ENCODE assay signal across 16 cellular contexts in the genomic region with DNA sequence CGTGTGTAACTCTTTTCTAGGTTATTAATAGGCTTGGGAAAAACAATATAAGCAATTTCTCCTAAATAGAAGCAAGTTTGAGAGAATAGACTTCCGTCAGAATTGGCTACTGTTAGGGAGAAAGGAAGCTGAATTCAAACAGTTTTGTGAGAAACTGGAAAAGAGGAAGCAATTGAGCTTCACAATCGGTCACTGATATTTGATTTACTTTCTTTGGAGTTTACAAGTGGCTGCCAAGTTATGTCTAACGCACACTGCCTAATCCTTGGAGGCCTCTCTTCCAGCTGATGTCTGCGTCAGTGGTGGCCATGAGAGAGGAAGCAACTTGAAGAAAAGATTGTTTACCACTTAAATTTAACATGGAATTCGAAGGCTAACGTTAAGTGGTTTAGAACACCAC.
A peak's percentile ranks its signal among the peaks of the same experiment; 100 is the strongest.
DNase-seq lines count a peak whose midpoint lies in the region; ATAC-seq, FAIRE-seq and TF ChIP-seq lines count a peak whose summit lies in the region.
"Had no signal": no experiment of that assay in that cellular context is flagged by ENCODE, and none has a peak within 500 bp of the region (broad histone marks: within the 10 kb centered on the region; RNA-seq: fewer than 3 reads in every experiment).

No MANE protein-coding gene starts in this region.

- H3K27me3 Mint-ChIP-seq in GM23338 (ENCODE audit: insufficient read depth, low read depth, poor library complexity) = peaks cover 4% of the 10 kb centered on the region

- DNase-seq in GM23338 (ENCODE audit: low spot score) (no peak), amniotic epithelial cell (ENCODE audit: low read depth) (peak; percentile 8), hepatocyte (ENCODE audit: low spot score) (no peak), ovary (peak; percentile 61 to 74 (median 62)), NCI-H1436 treated with DMSO at 0.1 percent for 48 hours (lab: John Stamatoyannopoulos, UW) (no peak), urothelium cell line (ENCODE audit: low spot score) (no peak), SW480 (ENCODE audit: low spot score) (no peak)
- DNase-seq: activated CD8-positive, alpha-beta T cell treated with anti-CD3 and anti-CD28 coated beads for 36 hours; activated naive CD4-positive, alpha-beta T cell; Calu3; HFFc6; NCI-H345; stimulated activated CD4-positive, alpha-beta T cell treated with anti-CD3 and anti-CD28 coated beads, Interleukin-12 subunit alpha, Interleukin-12 subunit beta, amount 100 ng/mL, for 4 hours; thyroid gland had no signal

- intact Hi-C loops in ovary (cut with DNase I) = no loop called here

- H3K36me3 ChIP-seq in GM23338 (ENCODE audit: insufficient read depth) (no peaks in the 10 kb centered on the region), hepatocyte (replicated peaks; ENCODE audit: insufficient read depth, low read depth) (no peaks in the 10 kb centered on the region), ovary (no peaks in the 10 kb centered on the region)
- H3K36me3 ChIP-seq: thyroid gland had no signal

- 55% methylated on average over 7 of the region's 7 CpGs for WGBS in hepatocyte (ENCODE audit: low lambda C conversion rate, missing lambda C conversion rate)
- 1 to 13% (median 3%) methylated on average over 7 of the region's 7 CpGs for WGBS in ovary, 3 donors

- no peak for FAIRE-seq in urothelium cell line (lab: Jason Lieb, UNC)

- peaks cover 34% of the 10 kb centered on the region for H3K4me1 ChIP-seq in GM23338 (ENCODE audit: insufficient read depth)
- peaks cover 19% of the 10 kb centered on the region for H3K4me1 ChIP-seq in hepatocyte (ENCODE audit: insufficient read depth)
- peaks cover 7% of the 10 kb centered on the region for H3K4me1 ChIP-seq in ovary (ENCODE audit: insufficient read depth)

- ATAC-seq in GM23338 (no peak), HG02623 (IDR thresholded peaks at IDR 0.05; ENCODE audit: unreplicated experiment) (no peak)
- ATAC-seq: activated CD8-positive, alpha-beta T cell treated with anti-CD3 and anti-CD28 coated beads for 36 hours had no signal

- H3K79me2 ChIP-seq in GM23338 (replicated peaks; ENCODE audit: insufficient read depth) (no peaks in the 10 kb centered on the region), hepatocyte (no peaks in the 10 kb centered on the region)

- no peaks in the 10 kb centered on the region for H3K9me3 Mint-ChIP-seq in GM23338
- H3K9me3 Mint-ChIP-seq: activated CD8-positive, alpha-beta T cell treated with anti-CD3 and anti-CD28 coated beads for 36 hours; HFFc6; neural crest cell had no signal

- TF ChIP-seq POLR2A in ovary (IDR thresholded peaks at IDR 0.05) = no peak

- H4K20me1 ChIP-seq in GM23338 (replicated peaks; ENCODE audit: insufficient read depth) (no peaks in the 10 kb centered on the region), hepatocyte (ENCODE audit: insufficient read depth, poor library complexity, severe bottlenecking) (no peaks in the 10 kb centered on the region)

- H3K36me3 Mint-ChIP-seq in GM23338 (ENCODE audit: low read depth) = peaks cover 18% of the 10 kb centered on the region; the same call in 2 of the 3 replicates

- H3K27me3 ChIP-seq in GM23338 (ENCODE audit: insufficient read depth) (no peaks in the 10 kb centered on the region), hepatocyte (no peaks in the 10 kb centered on the region), ovary (no peaks in the 10 kb centered on the region)
- H3K27me3 ChIP-seq: thyroid gland had no signal

- no peak overlapping the region; the same call in 1 of the 2 replicates for H3K27ac ChIP-seq in GM23338 (ENCODE audit: low read depth)
- peak overlapping the region; percentile 72 for H3K27ac ChIP-seq in hepatocyte
- H3K27ac ChIP-seq in ovary = peak overlapping the region in 1 of 2 donors; percentile 75
- H3K27ac ChIP-seq: thyroid gland had no signal

- H3K9me3 ChIP-seq in hepatocyte (ENCODE audit: low read depth) (no peaks in the 10 kb centered on the region), ovary (no peaks in the 10 kb centered on the region)
- H3K9me3 ChIP-seq: thyroid gland had no signal

- peaks cover 49% of the 10 kb centered on the region for H3K4me1 Mint-ChIP-seq in GM23338

- TF ChIP-seq CTCF in GM23338 (conservative IDR thresholded peaks at IDR 0.05; ENCODE audit: low read depth in 2 of 2) (no peak), hepatocyte (IDR thresholded peaks at IDR 0.05; ENCODE audit: poor library complexity) (no peak), ovary (IDR thresholded peaks at IDR 0.05) (no peak)

- H3K4me3 Mint-ChIP-seq in GM23338 = no peak overlapping the region
- H3K4me3 Mint-ChIP-seq: activated CD8-positive, alpha-beta T cell treated with anti-CD3 and anti-CD28 coated beads for 36 hours; HFFc6; neural crest cell had no signal

- H3K4me3 ChIP-seq in GM23338 = no peak overlapping the region
- no peak overlapping the region for H3K4me3 ChIP-seq in hepatocyte
- no peak overlapping the region for H3K4me3 ChIP-seq in ovary
- H3K4me3 ChIP-seq: thyroid gland had no signal

- H3K9me2 ChIP-seq in GM23338 (ENCODE audit: insufficient read depth) = no peaks in the 10 kb centered on the region
- H3K9me2 ChIP-seq in hepatocyte (replicated peaks; ENCODE audit: insufficient read depth) = no peaks in the 10 kb centered on the region

- H3K4me2 ChIP-seq in GM23338 (no peak overlapping the region), hepatocyte (peak overlapping the region; percentile 20)

- H3F3A ChIP-seq in GM23338 (replicated peaks; ENCODE audit: low read depth) = no peaks in the 10 kb centered on the region

- H2AFZ ChIP-seq in GM23338 (no peak overlapping the region), hepatocyte (no peak overlapping the region)

- no peak for TF ChIP-seq EP300 in ovary (IDR thresholded peaks at IDR 0.05)

- peak overlapping the region; percentile 41; the same call in 1 of the 2 replicates for H3K27ac Mint-ChIP-seq in GM23338
- H3K27ac Mint-ChIP-seq: activated CD8-positive, alpha-beta T cell treated with anti-CD3 and anti-CD28 coated beads for 36 hours; HFFc6 had no signal

TF ChIP-seq in GM23338, 12 proteins besides CTCF, POLR2A, EP300 and RAD21 (continues in another document):
- TF ChIP-seq STAT1 (IDR thresholded peaks at IDR 0.05; ENCODE audit: unreplicated experiment) (no peak), JUNB (IDR thresholded peaks at IDR 0.05; ENCODE audit: unreplicated experiment) (no peak), ZNF331 (CRISPR knock-in tag; IDR thresholded peaks at IDR 0.05; ENCODE audit: low read depth) (no peak), POLR2AphosphoS5 (IDR thresholded peaks at IDR 0.05; ENCODE audit: low read depth) (no peak)
- TF ChIP-seq, protein P1, sequence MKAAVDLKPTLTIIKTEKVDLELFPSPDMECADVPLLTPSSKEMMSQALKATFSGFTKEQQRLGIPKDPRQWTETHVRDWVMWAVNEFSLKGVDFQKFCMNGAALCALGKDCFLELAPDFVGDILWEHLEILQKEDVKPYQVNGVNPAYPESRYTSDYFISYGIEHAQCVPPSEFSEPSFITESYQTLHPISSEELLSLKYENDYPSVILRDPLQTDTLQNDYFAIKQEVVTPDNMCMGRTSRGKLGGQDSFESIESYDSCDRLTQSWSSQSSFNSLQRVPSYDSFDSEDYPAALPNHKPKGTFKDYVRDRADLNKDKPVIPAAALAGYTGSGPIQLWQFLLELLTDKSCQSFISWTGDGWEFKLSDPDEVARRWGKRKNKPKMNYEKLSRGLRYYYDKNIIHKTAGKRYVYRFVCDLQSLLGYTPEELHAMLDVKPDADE (IDR thresholded peaks at IDR 0.05) = no peak

Comparison
In these comparisons a context has a peak if more than half of its experiments do, and no peak if none do; other contexts are left out.
1. DNase-seq: peak in amniotic epithelial cell (single experiment) and ovary (5 of 5); none in GM23338 (single experiment), hepatocyte (single experiment), NCI-H1436 treated with DMSO at 0.1 percent for 48 hours (single experiment), urothelium cell line (single experiment) and SW480 (single experiment).